1 cellular context compared by ENCODE assay signal in genomic region chr17:39668141-39668924, GRCh38.
TF ChIP-seq lines count a peak whose summit lies in the region.

Gene PNMT (plus strand): TSS chr17:39668453. CDS start chr17:39668476, 23 bp downstream.

TF ChIP-seq in HepG2, 621 proteins besides CTCF, POLR2A, EP300 and RAD21 (continued from another document):
- TF ChIP-seq ZBTB33 (CRISPR knock-in tag; IDR thresholded peaks at IDR 0.05) (peak; percentile 73), CERS6 (CRISPR knock-in tag; IDR thresholded peaks at IDR 0.05) (no peak; the same call in 1 of the 2 replicates), ZNF136 (CRISPR knock-in tag; IDR thresholded peaks at IDR 0.05; ENCODE audit: low read depth) (peak; percentile 69; the same call in 1 of the 2 replicates), DMAP1 (CRISPR knock-in tag; IDR thresholded peaks at IDR 0.05) (0 out of 2 replicates have a peak, but pooled peaks have one; percentile 62)
